29 cellular contexts compared by ENCODE assay signal in genomic region chr1:1155258-1155657, GRCh38. TPM values are rescaled to one million over a fixed set of nuclear protein-coding genes. Genes with fewer than 3 reads are reported as not detected.
"Had no signal": no experiment of that assay in that cellular context is flagged by ENCODE, and none has a peak within 500 bp of the region (broad histone marks: within the 10 kb centered on the region; RNA-seq: fewer than 3 reads in every experiment).

No MANE protein-coding gene starts in this region.

- H3K4me3 Mint-ChIP-seq: activated naive CD4-positive, alpha-beta T cell treated with anti-CD3 and anti-CD28 coated beads, Interleukin-2, amount 50 U/mL, for 24 hours; activated naive CD8-positive, alpha-beta T cell treated with anti-CD3 and anti-CD28 coated beads, Interleukin-2, amount 50 U/mL, for 24 hours; activated T-cell treated with anti-CD3 and anti-CD28 coated beads, Interleukin-2, amount 50 U/mL, for 24 hours; effector memory CD8-positive, alpha-beta T cell; stimulated activated effector memory CD8-positive, alpha-beta T cell treated with anti-CD3 and anti-CD28 coated beads, Interleukin-12 subunit alpha, Interleukin-12 subunit beta, amount 100 ng/mL, for 72 hours; stimulated activated naive CD8-positive, alpha-beta T cell treated with anti-CD3 and anti-CD28 coated beads, Interleukin-15, Interleukin-2, amounts not matched to agents 100 ng/mL and 50 ng/mL, for 24 hours; type B pancreatic cell had no signal

- H3K27ac Mint-ChIP-seq: activated naive CD8-positive, alpha-beta T cell treated with anti-CD3 and anti-CD28 coated beads, Interleukin-2, amount 50 U/mL, for 24 hours; activated T-cell treated with anti-CD3 and anti-CD28 coated beads, Interleukin-2, amount 50 U/mL, for 24 hours; activated T-helper 17 cell treated with anti-CD3 and anti-CD28 coated beads, Interleukin-2, amount 50 U/mL, for 72 hours; stimulated activated naive CD8-positive, alpha-beta T cell treated with anti-CD3 and anti-CD28 coated beads, Interleukin-15, Interleukin-2, amounts not matched to agents 100 ng/mL and 50 ng/mL, for 24 hours; type B pancreatic cell had no signal

- H3K4me1 Mint-ChIP-seq: activated naive CD4-positive, alpha-beta T cell treated with anti-CD3 and anti-CD28 coated beads, Interleukin-2, amount 50 U/mL, for 24 hours had no signal

- FAIRE-seq: keratinocyte, small intestine had no signal

- H3K27me3 Mint-ChIP-seq: activated naive CD4-positive, alpha-beta T cell treated with anti-CD3 and anti-CD28 coated beads, Interleukin-2, amount 50 U/mL, for 24 hours; activated naive CD8-positive, alpha-beta T cell treated with anti-CD3 and anti-CD28 coated beads, Interleukin-2, amount 50 U/mL, for 24 hours; activated T-cell treated with anti-CD3 and anti-CD28 coated beads, Interleukin-2, amount 50 U/mL, for 24 hours; activated T-helper 17 cell treated with anti-CD3 and anti-CD28 coated beads, Interleukin-2, amount 50 U/mL, for 72 hours; effector memory CD8-positive, alpha-beta T cell; naive thymus-derived CD4-positive, alpha-beta T cell; stimulated activated naive CD8-positive, alpha-beta T cell treated with anti-CD3 and anti-CD28 coated beads, Interleukin-15, Interleukin-2, amounts not matched to agents 100 ng/mL and 50 ng/mL, for 24 hours; type B pancreatic cell had no signal

- DNase-seq: activated CD4-positive, alpha-beta T cell treated with anti-CD3 and anti-CD28 coated beads for 4 hours; activated CD4-positive, alpha-beta T cell treated with anti-CD3 and anti-CD28 coated beads, Interleukin-2, amount 50 U/mL, for 48 hours; activated CD4-positive, CD25-positive, alpha-beta regulatory T cell; activated CD8-positive, alpha-beta memory T cell treated with anti-CD3 and anti-CD28 coated beads, Interleukin-2, amount 50 U/mL, for 4 hours; activated naive CD8-positive, alpha-beta T cell treated with anti-CD3 and anti-CD28 coated beads, Interleukin-2, amount 50 U/mL, for 24 hours; activated T-cell treated with anti-CD3 and anti-CD28 coated beads, Interleukin-2, amount 50 U/mL, for 24 hours; cortex of kidney; effector memory CD8-positive, alpha-beta T cell; gastrocnemius medialis; hippocampal formation; left cardiac atrium; mammary epithelial cell; naive thymus-derived CD4-positive, alpha-beta T cell; ovary; retina; sigmoid colon; small intestine; stimulated activated CD4-positive, alpha-beta T cell treated with anti-CD3 and anti-CD28 coated beads, Interleukin-4, amount 100 ng/mL, for 24 hours; SW 1271; uterus had no signal

- H3K36me3 Mint-ChIP-seq: activated naive CD4-positive, alpha-beta T cell treated with anti-CD3 and anti-CD28 coated beads, Interleukin-2, amount 50 U/mL, for 24 hours; type B pancreatic cell had no signal

- ATAC-seq: activated naive CD8-positive, alpha-beta T cell treated with anti-CD3 and anti-CD28 coated beads, Interleukin-2, amount 50 U/mL, for 24 hours; activated T-helper 17 cell treated with anti-CD3 and anti-CD28 coated beads, Interleukin-2, amount 50 U/mL, for 72 hours; effector memory CD8-positive, alpha-beta T cell; gastrocnemius medialis; left cardiac atrium; naive thymus-derived CD4-positive, alpha-beta T cell; stimulated activated effector memory CD8-positive, alpha-beta T cell treated with anti-CD3 and anti-CD28 coated beads, Interleukin-12 subunit alpha, Interleukin-12 subunit beta, amount 100 ng/mL, for 72 hours had no signal

RNA-seq across cellular contexts. Expression of gene TTLL10, which starts 18.4 kb away (rescaled TPM):
- total RNA-seq: activated CD8-positive, alpha-beta memory T cell treated with anti-CD3 and anti-CD28 coated beads for 36 hours; chondrocyte; left cardiac atrium; liver; mammary epithelial cell; sigmoid colon had no signal
- polyA plus RNA-seq: keratinocyte; liver; mammary epithelial cell; naive thymus-derived CD4-positive, alpha-beta T cell; ovary had no signal

RNA-seq across cellular contexts. Expression of gene TNFRSF18, which starts 51.1 kb away (rescaled TPM):
- total RNA-seq: chondrocyte, gastrocnemius medialis had no signal
- polyA plus RNA-seq: mammary epithelial cell had no signal

RNA-seq across cellular contexts. Expression of gene TNFRSF4, which starts 58.7 kb away (rescaled TPM):
- total RNA-seq: chondrocyte had no signal
- polyA plus RNA-seq: keratinocyte, mammary epithelial cell had no signal
